Comparison of ENCODE assay signal across 24 cellular contexts in genomic region chr1:51607676-51608075, GRCh38. TPM values are rescaled to one million over a fixed set of nuclear protein-coding genes. Genes with fewer than 3 reads are reported as not detected.
DNase-seq lines count a peak whose midpoint lies in the region; ATAC-seq and TF ChIP-seq lines count a peak whose summit lies in the region.
"Had no signal": no experiment of that assay in that cellular context is flagged by ENCODE, and none has a peak within 500 bp of the region (broad histone marks: within the 10 kb centered on the region; RNA-seq: fewer than 3 reads in every experiment).

No MANE protein-coding gene starts in this region.

- H4K20me1 ChIP-seq in BLaER1 treated with 17β-estradiol and CSF1 and Interleukin-3, amounts not matched to agents 10 nM and 100 nM: no peaks in the 10 kb centered on the region
- H4K20me1 ChIP-seq in H9 (ENCODE audit: control insufficient read depth, insufficient read depth, insufficient read length): no peaks in the 10 kb centered on the region

- no peak overlapping the region for H2BK20ac ChIP-seq in H9 (ENCODE audit: low read depth, low read length, poor library complexity, severe bottlenecking)

- no peak overlapping the region for H3K56ac ChIP-seq in H9 (ENCODE audit: insufficient read length, low read depth, low read length)

- intact Hi-C loops in thyroid gland (cut with DNase I): no loop called here

- peak; percentile 4 for DNase-seq in H9
- DNase-seq in SK-N-MC (ENCODE audit: low read depth, low spot score): no peak
- no peak for DNase-seq in NCI-H526 treated with DMSO at 0.1 percent for 48 hours (lab: John Stamatoyannopoulos, UW)
- no peak for DNase-seq in thyroid gland
- DNase-seq in WTC11 (ENCODE audit: low spot score): no peak
- DNase-seq: activated CD4-positive, CD25-positive, alpha-beta regulatory T cell treated with anti-CD3 and anti-CD28 coated beads, Interleukin-2, amount 50 U/mL, for 72 hours; activated naive CD4-positive, alpha-beta T cell treated with anti-CD3 and anti-CD28 coated beads, Interleukin-2, amount 50 U/mL, for 16 hours; activated T-cell treated with anti-CD3 and anti-CD28 coated beads, Interleukin-2, amount 50 U/mL, for 48 hours; cerebellar nuclear complex; effector CD8-positive, alpha-beta T cell; esophagus squamous epithelium; left cardiac atrium; naive thymus-derived CD8-positive, alpha-beta T cell; NCI-H1417 treated with DMSO at 0.1 percent for 48 hours; NCI-H2107; NCI-H748 treated with DMSO at 0.1 percent for 48 hours; pancreas; T1000 had no signal

- peak overlapping the region in 6 of 11 experiments; percentile 43 to 80 (median 75); a peak in 12 of 22 replicates for H3K4me2 ChIP-seq in BLaER1 treated with 17β-estradiol and CSF1 and Interleukin-3, amounts not matched to agents 10 nM and 100 nM
- no peak overlapping the region for H3K4me2 ChIP-seq in H9 (ENCODE audit: insufficient read depth, insufficient read length, low read length)
- H3K4me2 ChIP-seq: KMS-11 had no signal

- no peaks in the 10 kb centered on the region for H3K27me3 ChIP-seq in BLaER1 treated with 17β-estradiol and CSF1 and Interleukin-3, amounts not matched to agents 10 nM and 100 nM
- H3K27me3 ChIP-seq in H9 (ENCODE audit: insufficient read depth, low read length): no peaks in the 10 kb centered on the region
- no peaks in the 10 kb centered on the region for H3K27me3 ChIP-seq in neutrophil
- no peaks in the 10 kb centered on the region for H3K27me3 ChIP-seq in thyroid gland
- H3K27me3 ChIP-seq: ascending aorta, esophagus squamous epithelium, pancreas, suprapubic skin had no signal

- no peak overlapping the region; a peak in 1 of 22 replicates for H3K9ac ChIP-seq in BLaER1 treated with 17β-estradiol and CSF1 and Interleukin-3, amounts not matched to agents 10 nM and 100 nM
- H3K9ac ChIP-seq in H9 (ENCODE audit: extremely low read depth, insufficient read length, low read length) (no peak overlapping the region), SK-N-MC (ENCODE audit: insufficient read length) (no peak overlapping the region)
- H3K9ac ChIP-seq: KMS-11 had no signal

- H3K4me1 ChIP-seq in BLaER1 treated with 17β-estradiol and CSF1 and Interleukin-3, amounts not matched to agents 10 nM and 100 nM: peaks cover 0 to 50% (median 28%) of the 10 kb centered on the region in 10 experiments; a peak in 14 of 20 replicates
- H3K4me1 ChIP-seq in H9 (ENCODE audit: insufficient read depth, low read length) (no peaks in the 10 kb centered on the region), neutrophil (ENCODE audit: control insufficient read depth in 1 of 2, insufficient read depth in 1 of 2, low read depth in 1 of 2, low read length in 1 of 2) (peaks cover 69 to 81% of the 10 kb centered on the region in 2 experiments), thyroid gland (no peaks in the 10 kb centered on the region)
- H3K4me1 ChIP-seq: pancreas, suprapubic skin had no signal

- H3K4ac ChIP-seq in H9 (ENCODE audit: low read depth, low read length): no peak overlapping the region

- no peak overlapping the region for H2BK5ac ChIP-seq in H9 (ENCODE audit: insufficient read length, low read length)

- H3K27ac Mint-ChIP-seq in H9: no peak overlapping the region
- no peak overlapping the region for H3K27ac Mint-ChIP-seq in WTC11
- H3K27ac Mint-ChIP-seq: naive thymus-derived CD8-positive, alpha-beta T cell had no signal

- no peak overlapping the region for H3K23ac ChIP-seq in H9 (ENCODE audit: insufficient read length, low read depth, low read length)

- H3K27ac ChIP-seq in BLaER1 treated with 17β-estradiol and CSF1 and Interleukin-3, amounts not matched to agents 10 nM and 100 nM: peak overlapping the region in 5 of 11 experiments; percentile 45 to 82 (median 68); a peak in 11 of 22 replicates
- H3K27ac ChIP-seq in H9 (ENCODE audit: insufficient read length, low read depth, low read length) (no peak overlapping the region), SK-N-MC (peak overlapping the region; percentile 43; the same call in 1 of the 2 replicates), neutrophil (peak overlapping the region; percentile 94), thyroid gland (no peak overlapping the region)
- H3K27ac ChIP-seq: ascending aorta, esophagus squamous epithelium, KMS-11, pancreas, suprapubic skin had no signal

- no peak overlapping the region for H4K91ac ChIP-seq in H9 (ENCODE audit: insufficient read length, low read depth, low read length)

- no peak overlapping the region for H2AK5ac ChIP-seq in H9 (ENCODE audit: insufficient read length, low read length)

- no peaks in the 10 kb centered on the region for H3K36me3 ChIP-seq in BLaER1 treated with 17β-estradiol and CSF1 and Interleukin-3, amounts not matched to agents 10 nM and 100 nM
- H3K36me3 ChIP-seq in SK-N-MC (ENCODE audit: insufficient read depth, low read length): no peaks in the 10 kb centered on the region
- no peaks in the 10 kb centered on the region for H3K36me3 ChIP-seq in neutrophil
- no peaks in the 10 kb centered on the region for H3K36me3 ChIP-seq in thyroid gland
- H3K36me3 ChIP-seq: ascending aorta, esophagus squamous epithelium, pancreas, suprapubic skin had no signal

- CTCF ChIA-PET in WTC11 (lab: Charles Lee): interaction anchor here (0.6 to 0.8 kb wide), 2 partner anchors 59 to 306 kb away, joined by 6 to 7 read pairs; no protein-coding TSS in a partner anchor

- no peak for ATAC-seq in WTC11
- ATAC-seq: left cardiac atrium; naive thymus-derived CD8-positive, alpha-beta T cell; pancreas; sciatic nerve had no signal

- no peak for TF ChIP-seq CTCF in H9 (conservative IDR thresholded peaks at IDR 0.05)
- TF ChIP-seq CTCF in neutrophil (IDR thresholded peaks at IDR 0.05): no peak
- no peak for TF ChIP-seq CTCF in thyroid gland (IDR thresholded peaks at IDR 0.05)
- TF ChIP-seq CTCF in WTC11 (IDR thresholded peaks at IDR 0.05): no peak

- POLR2A ChIA-PET in WTC11 (lab: Charles Lee): no interaction called here

- no peak overlapping the region for H2BK120ac ChIP-seq in H9 (ENCODE audit: low read depth, low read length, poor library complexity, severe bottlenecking)

- no peaks in the 10 kb centered on the region for H3K23me2 ChIP-seq in H9 (ENCODE audit: insufficient read length, low read depth, low read length, poor library complexity, severe bottlenecking)

- H3K4me1 Mint-ChIP-seq in H9: no peaks in the 10 kb centered on the region
- no peaks in the 10 kb centered on the region for H3K4me1 Mint-ChIP-seq in WTC11

- H3K4me3 ChIP-seq in BLaER1 treated with 17β-estradiol and CSF1 and Interleukin-3, amounts not matched to agents 10 nM and 100 nM: no peak overlapping the region
- H3K4me3 ChIP-seq in SK-N-MC: no peak overlapping the region
- H3K4me3 ChIP-seq in neutrophil (ENCODE audit: low read depth in 1 of 2, low read length in 1 of 2): peak overlapping the region; percentile 17 to 46
- no peak overlapping the region for H3K4me3 ChIP-seq in thyroid gland (replicated peaks in 1 of 3)
- H3K4me3 ChIP-seq: ascending aorta, esophagus squamous epithelium, pancreas, suprapubic skin had no signal

- no peak for TF ChIP-seq POLR2A in thyroid gland (IDR thresholded peaks at IDR 0.05)

- no peak overlapping the region for H4K8ac ChIP-seq in H9 (replicated peaks; ENCODE audit: insufficient read length, low read depth, low read length)

- H2AFZ ChIP-seq in H9 (ENCODE audit: low read length): no peak overlapping the region

- no peak overlapping the region for H2BK15ac ChIP-seq in H9 (ENCODE audit: low read depth, low read length)

- WGBS in H9 (ENCODE audit: extremely low coverage, insufficient read length, low lambda C conversion rate): no CpG with 5 or more reads among the region's 5 CpGs
- 66% methylated on average over 5 of the region's 5 CpGs for WGBS in thyroid gland, 2 donors

- no peak overlapping the region for H3K18ac ChIP-seq in H9 (ENCODE audit: insufficient read length, low read depth, low read length)

- H3K36me3 Mint-ChIP-seq in H9 (ENCODE audit: insufficient read depth in 1 of 3, low read depth in 3 of 3): no peaks in the 10 kb centered on the region
- no peaks in the 10 kb centered on the region for H3K36me3 Mint-ChIP-seq in WTC11
- H3K36me3 Mint-ChIP-seq: naive thymus-derived CD8-positive, alpha-beta T cell had no signal

- no peaks in the 10 kb centered on the region for H3K9me3 ChIP-seq in BLaER1 treated with 17β-estradiol and CSF1 and Interleukin-3, amounts not matched to agents 10 nM and 100 nM (replicated peaks in 1 of 11)
- H3K9me3 ChIP-seq in H9 (ENCODE audit: control insufficient read depth, low read depth, low read length): no peaks in the 10 kb centered on the region
- no peaks in the 10 kb centered on the region for H3K9me3 ChIP-seq in SK-N-MC (ENCODE audit: low read depth, low read length)
- no peaks in the 10 kb centered on the region for H3K9me3 ChIP-seq in neutrophil
- H3K9me3 ChIP-seq in thyroid gland: no peaks in the 10 kb centered on the region
- H3K9me3 ChIP-seq: ascending aorta, esophagus squamous epithelium, pancreas, suprapubic skin had no signal

- no peaks in the 10 kb centered on the region for H3K79me2 ChIP-seq in H9 (ENCODE audit: insufficient read depth, low read length)

- no peaks in the 10 kb centered on the region for H3K79me1 ChIP-seq in H9 (ENCODE audit: insufficient read depth, low read depth, low read length, poor library complexity, severe bottlenecking)

- no peak overlapping the region for H4K5ac ChIP-seq in H9 (ENCODE audit: insufficient read length, low read depth, low read length)

- no peak overlapping the region for H2BK12ac ChIP-seq in H9 (ENCODE audit: insufficient read length, low read depth, low read length)

- H3K4me3 Mint-ChIP-seq in H9 (no peak overlapping the region), WTC11 (no peak overlapping the region)
- H3K4me3 Mint-ChIP-seq: naive thymus-derived CD8-positive, alpha-beta T cell had no signal

- H3T11ph ChIP-seq in H9 (ENCODE audit: low read length): no peak overlapping the region

- H3K9me3 Mint-ChIP-seq in H9 (no peaks in the 10 kb centered on the region), WTC11 (no peaks in the 10 kb centered on the region; the same call in 1 of the 2 replicates)

- no peaks in the 10 kb centered on the region; the same call in none of the 2 replicates for H3K27me3 Mint-ChIP-seq in H9 (ENCODE audit: low read depth)
- H3K27me3 Mint-ChIP-seq in WTC11 (ENCODE audit: low read depth): no peaks in the 10 kb centered on the region; the same call in 1 of the 2 replicates

- no peak overlapping the region for H3K14ac ChIP-seq in H9 (ENCODE audit: insufficient read depth, low read length)

TF ChIP-seq in WTC11, 78 proteins besides CTCF, POLR2A, EP300 and RAD21 (continues in another document):
- TF ChIP-seq IRF1 (CRISPR knock-in tag; IDR thresholded peaks at IDR 0.05) (no peak), FOXP1 (CRISPR knock-in tag; IDR thresholded peaks at IDR 0.05; ENCODE audit: borderline replicate concordance) (no peak), ZBTB21 (CRISPR knock-in tag; IDR thresholded peaks at IDR 0.05; ENCODE audit: borderline replicate concordance) (no peak)

RNA-seq across cellular contexts. Expression of gene OSBPL9, which starts 9.2 kb away (rescaled TPM):
- total RNA-seq in H9 (2021) (69.0 and 76.7 TPM in 2 replicates), thyroid gland (100 to 1,000 TPM in 3 of 4 donors, 10 to 100 TPM in 1; 95.6 to 272 (median 128) TPM), WTC11 (2021) (55.6 to 66.7 TPM (median 63.5 TPM) in 3 replicates)

Comparison
In these comparisons a context has a peak if more than half of its experiments do, and no peak if none do; other contexts are left out.
1. H3K27ac ChIP-seq: peak in SK-N-MC (single experiment) and neutrophil (single experiment); none in H9 (single experiment) and thyroid gland (0 of 3).
2. H3K4me3 ChIP-seq: peak in neutrophil (2 of 2); none in BLaER1 treated with 17β-estradiol and CSF1 and Interleukin-3, amounts not matched to agents 10 nM and 100 nM (0 of 10), SK-N-MC (single experiment) and thyroid gland (0 of 3).